In the genomic region with DNA sequence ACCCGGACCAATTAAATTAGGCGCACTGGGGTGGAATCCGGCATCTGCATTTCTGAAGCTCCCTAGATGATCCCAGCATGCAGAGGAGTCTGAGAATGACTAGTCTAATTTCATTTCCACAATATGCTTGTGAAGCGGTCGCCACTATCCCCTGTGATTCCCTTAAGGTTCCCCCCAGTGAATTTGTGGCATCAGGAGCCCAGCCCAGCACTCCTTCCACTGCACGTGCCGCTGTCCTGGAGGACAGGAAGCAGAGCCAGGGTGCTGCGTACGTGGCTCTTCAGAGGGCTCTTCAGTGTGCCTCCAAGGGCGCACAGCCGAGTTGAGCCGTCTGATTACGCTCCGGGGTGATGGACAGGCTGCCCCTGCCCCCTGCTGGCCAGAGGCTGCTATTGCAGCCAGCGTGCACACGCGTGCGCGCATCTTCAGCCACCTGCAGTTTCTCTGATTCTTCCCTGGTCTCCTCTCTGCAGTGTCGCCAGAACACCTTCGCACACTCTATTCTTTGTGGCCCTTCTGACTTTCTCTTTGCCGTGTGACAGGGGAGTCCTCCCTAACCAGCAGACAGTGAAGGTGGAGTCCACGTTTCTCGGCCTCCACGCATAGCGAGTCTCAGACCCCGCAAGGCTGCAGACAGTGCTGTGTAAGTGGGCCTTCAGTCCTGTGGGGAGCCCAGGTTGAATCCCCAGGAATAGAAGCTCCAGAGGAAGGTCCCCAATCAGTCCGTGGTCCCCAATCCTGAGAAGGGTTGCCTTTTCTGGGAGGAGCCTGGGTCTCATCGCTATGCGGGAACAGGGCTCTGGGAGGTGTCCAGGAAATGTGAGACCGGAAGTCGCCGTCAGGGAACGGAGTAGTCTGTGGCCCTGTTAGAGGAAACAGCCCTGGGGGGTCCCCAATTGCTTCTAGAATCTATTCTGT, we compare ENCODE assay signal across 8 cellular contexts. TPM values are rescaled to one million over a fixed set of nuclear protein-coding genes. Genes with fewer than 3 reads are reported as not detected.
A peak's percentile ranks its signal among the peaks of the same experiment; 100 is the strongest.
DNase-seq lines count a peak whose midpoint lies in the region; ATAC-seq and TF ChIP-seq lines count a peak whose summit lies in the region.

No MANE protein-coding gene starts in this region.

- CTCF ChIA-PET in AG04449 (lab: Yijun Ruan, JAX) = interaction anchor here (0.8 to 10.1 kb wide), 26 partner anchors 9 to 294 kb away, joined by 3 to 167 read pairs (median 4); a partner anchor contains a TSS
- CTCF ChIA-PET in WTC11 (lab: Charles Lee) = interaction anchor here (0.6 to 2.3 kb wide), 31 partner anchors 9 to 363 kb away, joined by 3 to 25 read pairs (median 3); a partner anchor contains a TSS

- DNase-seq in AG04449 (ENCODE audit: low read depth, low spot score) (peak; percentile 17), NCI-H2171 treated with DMSO at 0.1 percent for 48 hours (lab: John Stamatoyannopoulos, UW) (peak; percentile 85), WTC11 (ENCODE audit: low spot score) (peak; percentile 85), cardiac fibroblast (ENCODE audit: low read depth in 2 of 2) (peak; percentile 80), iris pigment epithelial cell (ENCODE audit: low read depth) (peak; percentile 83)
- DNase-seq in stimulated activated CD4-positive, alpha-beta T cell treated with anti-CD3 and anti-CD28 coated beads, Interleukin-15, amount 100 ng/mL, for 48 hours (ENCODE audit: low read depth in 2 of 2) = peak; percentile 76 to 80

- peaks cover 20% of the 10 kb centered on the region for H3K4me1 Mint-ChIP-seq in WTC11

- peak overlapping the region; percentile 51 for H3K4me3 ChIP-seq in AG04449 (ENCODE audit: low read depth, low read length)
- peak overlapping the region; percentile 26 to 41 for H3K4me3 ChIP-seq in cardiac fibroblast (replicated peaks in 1 of 2; ENCODE audit: low read depth in 2 of 2, low read length in 2 of 2)

- H3K27me3 Mint-ChIP-seq in WTC11 (ENCODE audit: low read depth) = peaks cover 15% of the 10 kb centered on the region

- peak overlapping the region; percentile 58 for H3K4me3 Mint-ChIP-seq in WTC11

- TF ChIP-seq CTCF in AG04449 (IDR thresholded peaks at IDR 0.05; ENCODE audit: insufficient read depth, low read length, missing control alignments) = peak; percentile 99
- peak; percentile 100 for TF ChIP-seq CTCF in WTC11 (IDR thresholded peaks at IDR 0.05)
- TF ChIP-seq CTCF in cardiac fibroblast (IDR thresholded peaks at IDR 0.05; ENCODE audit: low read depth, low read length) = peak; percentile 99

- no peaks in the 10 kb centered on the region for H3K36me3 Mint-ChIP-seq in WTC11

- H3K27ac Mint-ChIP-seq in WTC11 = no peak overlapping the region

- POLR2A ChIA-PET in AG04449 (lab: Yijun Ruan, JAX) (no interaction called here), WTC11 (lab: Charles Lee) (no interaction called here)

- no peaks in the 10 kb centered on the region for H3K9me3 Mint-ChIP-seq in WTC11

- peak; percentile 86 for ATAC-seq in GM18867 (IDR thresholded peaks at IDR 0.05; ENCODE audit: unreplicated experiment)
- ATAC-seq in HG03135 (IDR thresholded peaks at IDR 0.05; ENCODE audit: unreplicated experiment) = peak; percentile 83
- ATAC-seq in WTC11 = peak; percentile 96

TF ChIP-seq in WTC11, 78 proteins besides CTCF, POLR2A, EP300 and RAD21:
- TF ChIP-seq CREM (CRISPR knock-in tag; IDR thresholded peaks at IDR 0.05) (peak; percentile 59; the same call in 1 of the 2 replicates), GABPB1 (CRISPR knock-in tag; IDR thresholded peaks at IDR 0.05) (0 out of 2 replicates have a peak, but pooled peaks have one; percentile 15), CBFB (CRISPR knock-in tag; IDR thresholded peaks at IDR 0.05; ENCODE audit: low read depth) (no peak), JUN (CRISPR knock-in tag; IDR thresholded peaks at IDR 0.05) (no peak), ETV6 (CRISPR knock-in tag; IDR thresholded peaks at IDR 0.05) (peak; percentile 41; the same call in 1 of the 2 replicates), SMAD3 (CRISPR knock-in tag; IDR thresholded peaks at IDR 0.05; ENCODE audit: borderline replicate concordance) (peak; percentile 78; the same call in 1 of the 2 replicates), ZNF423 (CRISPR knock-in tag; IDR thresholded peaks at IDR 0.05) (peak; percentile 20; the same call in 1 of the 2 replicates), CREB1 (CRISPR knock-in tag; IDR thresholded peaks at IDR 0.05) (no peak), TEAD1 (CRISPR knock-in tag; IDR thresholded peaks at IDR 0.05) (0 out of 2 replicates have a peak, but pooled peaks have one; percentile 70), NR1H2 (CRISPR knock-in tag; IDR thresholded peaks at IDR 0.05) (no peak)
- TF ChIP-seq, protein P1, sequence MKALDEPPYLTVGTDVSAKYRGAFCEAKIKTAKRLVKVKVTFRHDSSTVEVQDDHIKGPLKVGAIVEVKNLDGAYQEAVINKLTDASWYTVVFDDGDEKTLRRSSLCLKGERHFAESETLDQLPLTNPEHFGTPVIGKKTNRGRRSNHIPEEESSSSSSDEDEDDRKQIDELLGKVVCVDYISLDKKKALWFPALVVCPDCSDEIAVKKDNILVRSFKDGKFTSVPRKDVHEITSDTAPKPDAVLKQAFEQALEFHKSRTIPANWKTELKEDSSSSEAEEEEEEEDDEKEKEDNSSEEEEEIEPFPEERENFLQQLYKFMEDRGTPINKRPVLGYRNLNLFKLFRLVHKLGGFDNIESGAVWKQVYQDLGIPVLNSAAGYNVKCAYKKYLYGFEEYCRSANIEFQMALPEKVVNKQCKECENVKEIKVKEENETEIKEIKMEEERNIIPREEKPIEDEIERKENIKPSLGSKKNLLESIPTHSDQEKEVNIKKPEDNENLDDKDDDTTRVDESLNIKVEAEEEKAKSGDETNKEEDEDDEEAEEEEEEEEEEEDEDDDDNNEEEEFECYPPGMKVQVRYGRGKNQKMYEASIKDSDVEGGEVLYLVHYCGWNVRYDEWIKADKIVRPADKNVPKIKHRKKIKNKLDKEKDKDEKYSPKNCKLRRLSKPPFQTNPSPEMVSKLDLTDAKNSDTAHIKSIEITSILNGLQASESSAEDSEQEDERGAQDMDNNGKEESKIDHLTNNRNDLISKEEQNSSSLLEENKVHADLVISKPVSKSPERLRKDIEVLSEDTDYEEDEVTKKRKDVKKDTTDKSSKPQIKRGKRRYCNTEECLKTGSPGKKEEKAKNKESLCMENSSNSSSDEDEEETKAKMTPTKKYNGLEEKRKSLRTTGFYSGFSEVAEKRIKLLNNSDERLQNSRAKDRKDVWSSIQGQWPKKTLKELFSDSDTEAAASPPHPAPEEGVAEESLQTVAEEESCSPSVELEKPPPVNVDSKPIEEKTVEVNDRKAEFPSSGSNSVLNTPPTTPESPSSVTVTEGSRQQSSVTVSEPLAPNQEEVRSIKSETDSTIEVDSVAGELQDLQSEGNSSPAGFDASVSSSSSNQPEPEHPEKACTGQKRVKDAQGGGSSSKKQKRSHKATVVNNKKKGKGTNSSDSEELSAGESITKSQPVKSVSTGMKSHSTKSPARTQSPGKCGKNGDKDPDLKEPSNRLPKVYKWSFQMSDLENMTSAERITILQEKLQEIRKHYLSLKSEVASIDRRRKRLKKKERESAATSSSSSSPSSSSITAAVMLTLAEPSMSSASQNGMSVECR (CRISPR knock-in tag; IDR thresholded peaks at IDR 0.05; ENCODE audit: borderline replicate concordance) = peak; percentile 36; the same call in 1 of the 2 replicates
- TF ChIP-seq, protein P2, sequence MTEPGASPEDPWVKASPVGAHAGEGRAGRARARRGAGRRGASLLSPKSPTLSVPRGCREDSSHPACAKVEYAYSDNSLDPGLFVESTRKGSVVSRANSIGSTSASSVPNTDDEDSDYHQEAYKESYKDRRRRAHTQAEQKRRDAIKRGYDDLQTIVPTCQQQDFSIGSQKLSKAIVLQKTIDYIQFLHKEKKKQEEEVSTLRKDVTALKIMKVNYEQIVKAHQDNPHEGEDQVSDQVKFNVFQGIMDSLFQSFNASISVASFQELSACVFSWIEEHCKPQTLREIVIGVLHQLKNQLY (CRISPR knock-in tag; IDR thresholded peaks at IDR 0.05) = 0 out of 2 replicates have a peak, but pooled peaks have one; percentile 36
- TF ChIP-seq, protein P3, sequence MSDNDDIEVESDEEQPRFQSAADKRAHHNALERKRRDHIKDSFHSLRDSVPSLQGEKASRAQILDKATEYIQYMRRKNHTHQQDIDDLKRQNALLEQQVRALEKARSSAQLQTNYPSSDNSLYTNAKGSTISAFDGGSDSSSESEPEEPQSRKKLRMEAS (CRISPR knock-in tag; IDR thresholded peaks at IDR 0.05) = peak; percentile 87

RNA-seq across cellular contexts. Expression of a gene that starts 16.5 kb away (rescaled TPM):
- not detected in 3 replicates for total RNA-seq in WTC11 (2021)

RNA-seq across cellular contexts. Expression of a gene that starts 32.4 kb away (rescaled TPM):
- total RNA-seq in WTC11 (2021) = not detected in 3 replicates

Comparison
In these comparisons a context has a peak if more than half of its experiments do, and no peak if none do; other contexts are left out.
1. Peak in every context shown above with its lines: DNase-seq, ATAC-seq and H3K4me3 ChIP-seq.
2. DNase-seq: peak in every context shown above with its lines; median percentile 85 in NCI-H2171 treated with DMSO at 0.1 percent for 48 hours; 85 in WTC11; 83 in iris pigment epithelial cell; 80 in cardiac fibroblast; 78 in stimulated activated CD4-positive, alpha-beta T cell treated with anti-CD3 and anti-CD28 coated beads, Interleukin-15, amount 100 ng/mL, for 48 hours; 17 in AG04449.